18 cellular contexts compared by ENCODE assay signal in genomic region chr18:42929181-42929580, GRCh38.
"Had no signal": no experiment of that assay in that cellular context is flagged by ENCODE, and none has a peak within 500 bp of the region (broad histone marks: within the 10 kb centered on the region; RNA-seq: fewer than 3 reads in every experiment).

No MANE protein-coding gene starts in this region.

- H3K9me3 ChIP-seq: SJSA1 had no signal

- H3K27me3 ChIP-seq: SJSA1 had no signal

- DNase-seq: Kasumi-1, MM.1S, NCI-H1092 treated with DMSO at 0.1 percent for 48 hours, NCI-H1436, NCI-H187, NCI-H2081 treated with DMSO at 0.1 percent for 48 hours, NCI-H2171, NCI-H345, NCI-H524 treated with DMSO at 0.1 percent for 48 hours, NCI-H774, Right ventricle myocardium superior, RPMI8226, SIG-M5 had no signal

- H3K27ac ChIP-seq: HL-60, KMS-11, SJSA1, SK-N-MC had no signal

- H3K4me1 ChIP-seq: SJSA1 had no signal

- H3K36me3 ChIP-seq: SJSA1 had no signal

- H3K4me3 ChIP-seq: K562, SJSA1, SK-N-MC had no signal

- ATAC-seq: K562 had no signal
